Comparison of ENCODE assay signal across 10 cellular contexts in genomic region chr11:45100338-45100737, GRCh38. TPM values are rescaled to one million over a fixed set of nuclear protein-coding genes. Genes with fewer than 3 reads are reported as not detected.
A peak's percentile ranks its signal among the peaks of the same experiment; 100 is the strongest.
DNase-seq lines count a peak whose midpoint lies in the region; ATAC-seq lines count a peak whose summit lies in the region.
"Had no signal": no experiment of that assay in that cellular context is flagged by ENCODE, and none has a peak within 500 bp of the region (broad histone marks: within the 10 kb centered on the region; RNA-seq: fewer than 3 reads in every experiment).

No MANE protein-coding gene starts in this region.

- ATAC-seq in GM19455 (IDR thresholded peaks at IDR 0.05; ENCODE audit: unreplicated experiment) (no peak), HG03565 (IDR thresholded peaks at IDR 0.05; ENCODE audit: unreplicated experiment) (no peak)

- DNase-seq in DMS 273 treated with DMSO at 0.1 percent for 48 hours (lab: John Stamatoyannopoulos, UW) (peak; percentile 38), LHCN-M2 (ENCODE audit: low read depth) (peak; percentile 46), UCSD-AML1 (lab: John Stamatoyannopoulos, UW; ENCODE audit: unreplicated experiment) (peak; percentile 42), kidney tubule cell (ENCODE audit: low spot score) (peak; percentile 2), NCI-H1105 (lab: John Stamatoyannopoulos, UW) (no peak)
- DNase-seq in stimulated activated CD8-positive, alpha-beta memory T cell treated with anti-CD3 and anti-CD28 coated beads, Interleukin-4, amount 100 ng/mL, for 48 hours: no peak
- DNase-seq: lower lobe of right lung, NCI-H774 had no signal

RNA-seq across cellular contexts. Expression of gene PRDM11, which starts 46.1 kb away (rescaled TPM):
- 3.8 and 4.6 TPM in 2 replicates for total RNA-seq in LHCN-M2 (2014; rRNA removed)
- polyA plus RNA-seq in LHCN-M2 (2012): 4.5 TPM

Comparison
In these comparisons a context has a peak if more than half of its experiments do, and no peak if none do; other contexts are left out.
1. DNase-seq: peak in DMS 273 treated with DMSO at 0.1 percent for 48 hours (single experiment), LHCN-M2 (single experiment), UCSD-AML1 (single experiment) and kidney tubule cell (single experiment); none in stimulated activated CD8-positive, alpha-beta memory T cell treated with anti-CD3 and anti-CD28 coated beads, Interleukin-4, amount 100 ng/mL, for 48 hours (single experiment) and NCI-H1105 (single experiment).